In genomic region chr10:79019961-79020491, GRCh38 we compare ENCODE assay signal across 1 cellular context.
A peak's percentile ranks its signal among the peaks of the same experiment; 100 is the strongest.
TF ChIP-seq lines count a peak whose summit lies in the region.

No MANE protein-coding gene starts in this region.

TF ChIP-seq in HepG2, 621 proteins besides CTCF, POLR2A, EP300 and RAD21 (continued from another document):
- peak; percentile 44; the same call in 1 of the 2 replicates for TF ChIP-seq PATZ1 (CRISPR knock-in tag; IDR thresholded peaks at IDR 0.05)
- no peak for TF ChIP-seq ZNF720 (CRISPR knock-in tag; IDR thresholded peaks at IDR 0.05)
- TF ChIP-seq CEBPG (CRISPR knock-in tag; IDR thresholded peaks at IDR 0.05), result 0 out of 2 replicates have a peak, but pooled peaks have one; percentile 3
- TF ChIP-seq RARA (CRISPR knock-in tag; IDR thresholded peaks at IDR 0.05), result peak; percentile 65
- no peak for TF ChIP-seq HOXA7 (CRISPR knock-in tag; IDR thresholded peaks at IDR 0.05)
- peak; percentile 42; the same call in 1 of the 2 replicates for TF ChIP-seq IKZF5 (CRISPR knock-in tag; IDR thresholded peaks at IDR 0.05)
- no peak for TF ChIP-seq TRAFD1 (CRISPR knock-in tag; IDR thresholded peaks at IDR 0.05; ENCODE audit: borderline replicate concordance)
- peak; percentile 17; the same call in 1 of the 2 replicates for TF ChIP-seq RXRB (CRISPR knock-in tag; IDR thresholded peaks at IDR 0.05; ENCODE audit: borderline replicate concordance)
- 0 out of 2 replicates have a peak, but pooled peaks have one; percentile 29 for TF ChIP-seq ZFY (CRISPR knock-in tag; IDR thresholded peaks at IDR 0.05)
- TF ChIP-seq RXRA (CRISPR knock-in tag; IDR thresholded peaks at IDR 0.05), result peak; percentile 29; the same call in 1 of the 2 replicates
- 0 out of 2 replicates have a peak, but pooled peaks have one; percentile 22 for TF ChIP-seq BCL6 (CRISPR knock-in tag; IDR thresholded peaks at IDR 0.05)
- peak; percentile 50; the same call in 1 of the 2 replicates for TF ChIP-seq FOSL2 (CRISPR knock-in tag; IDR thresholded peaks at IDR 0.05)
